Comparison of ENCODE assay signal across 1 cellular context in the genomic region with DNA sequence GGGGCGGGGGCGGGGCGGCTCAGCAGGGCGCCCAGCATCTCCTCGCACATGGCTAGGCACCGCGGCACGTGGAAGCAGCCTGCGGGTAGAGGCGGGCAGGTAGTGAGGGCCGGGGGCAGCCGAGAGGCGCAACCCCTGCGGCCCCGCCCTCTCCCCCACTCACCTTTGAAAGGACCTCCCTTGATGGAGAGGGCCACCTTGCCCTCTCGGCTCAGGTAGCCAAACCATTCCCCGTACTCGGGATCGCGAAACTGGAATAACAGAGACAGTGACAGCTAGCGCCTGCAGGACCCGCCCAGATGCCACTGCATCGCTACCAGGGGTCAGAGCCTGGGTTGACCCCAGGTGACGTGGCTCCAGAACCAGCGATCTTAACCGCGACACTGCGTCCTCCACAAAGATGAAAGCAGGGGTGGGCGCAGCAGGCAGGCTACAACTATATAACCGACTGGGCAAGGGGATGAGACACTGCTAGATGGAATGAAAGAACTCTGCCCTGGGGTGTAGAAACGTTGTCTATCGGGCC.
TF ChIP-seq lines count a peak whose summit lies in the region.

No MANE protein-coding gene starts in this region.

TF ChIP-seq in K562, 482 proteins besides CTCF, POLR2A, EP300 and RAD21 (continued from another document):
- TF ChIP-seq, protein P1, sequence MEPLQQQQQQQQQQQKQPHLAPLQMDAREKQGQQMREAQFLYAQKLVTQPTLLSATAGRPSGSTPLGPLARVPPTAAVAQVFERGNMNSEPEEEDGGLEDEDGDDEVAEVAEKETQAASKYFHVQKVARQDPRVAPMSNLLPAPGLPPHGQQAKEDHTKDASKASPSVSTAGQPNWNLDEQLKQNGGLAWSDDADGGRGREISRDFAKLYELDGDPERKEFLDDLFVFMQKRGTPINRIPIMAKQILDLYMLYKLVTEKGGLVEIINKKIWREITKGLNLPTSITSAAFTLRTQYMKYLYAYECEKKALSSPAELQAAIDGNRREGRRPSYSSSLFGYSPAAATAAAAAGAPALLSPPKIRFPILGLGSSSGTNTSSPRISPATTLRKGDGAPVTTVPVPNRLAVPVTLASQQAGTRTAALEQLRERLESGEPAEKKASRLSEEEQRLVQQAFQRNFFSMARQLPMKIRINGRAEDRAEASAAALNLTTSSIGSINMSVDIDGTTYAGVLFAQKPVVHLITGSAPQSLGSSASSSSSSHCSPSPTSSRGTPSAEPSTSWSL (CRISPR knock-in tag; IDR thresholded peaks at IDR 0.05; ENCODE audit: borderline replicate concordance) = no peak
- TF ChIP-seq ESRRA (IDR thresholded peaks at IDR 0.05; ENCODE audit: borderline replicate concordance, low read depth) = no peak
- peak; percentile 16; the same call in 1 of the 2 replicates for TF ChIP-seq CTBP1 (IDR thresholded peaks at IDR 0.05; ENCODE audit: borderline replicate concordance)
- TF ChIP-seq ZNF212 (CRISPR knock-in tag; IDR thresholded peaks at IDR 0.05) = no peak
- TF ChIP-seq RB1 (IDR thresholded peaks at IDR 0.05; ENCODE audit: low read depth) = 0 out of 2 replicates have a peak, but pooled peaks have one; percentile 9
- TF ChIP-seq KDM4B (IDR thresholded peaks at IDR 0.05; ENCODE audit: borderline replicate concordance in 2 of 2, low read depth in 1 of 2) = no peak
- peak; percentile 44 for TF ChIP-seq NR2C1 (IDR thresholded peaks at IDR 0.05)
- TF ChIP-seq NR2C1 (tag; IDR thresholded peaks at IDR 0.05) = 0 out of 2 replicates have a peak, but pooled peaks have one; percentile 17
- TF ChIP-seq, protein P2, sequence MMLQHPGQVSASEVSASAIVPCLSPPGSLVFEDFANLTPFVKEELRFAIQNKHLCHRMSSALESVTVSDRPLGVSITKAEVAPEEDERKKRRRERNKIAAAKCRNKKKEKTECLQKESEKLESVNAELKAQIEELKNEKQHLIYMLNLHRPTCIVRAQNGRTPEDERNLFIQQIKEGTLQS (IDR thresholded peaks at IDR 0.05) = no peak
- TF ChIP-seq, protein P2 (CRISPR knock-in tag; conservative IDR thresholded peaks at IDR 0.05) = no peak
- TF ChIP-seq HNRNPL (IDR thresholded peaks at IDR 0.05; ENCODE audit: low read depth, low read length) = no peak
- TF ChIP-seq ZNF431 (CRISPR knock-in tag; IDR thresholded peaks at IDR 0.05) = no peak
- TF ChIP-seq TARDBP (IDR thresholded peaks at IDR 0.05) = no peak
- peak; percentile 4 for TF ChIP-seq CCNT2 (IDR thresholded peaks at IDR 0.05; ENCODE audit: borderline replicate concordance, extremely low read depth, insufficient read length, low read depth, low read length)
- no peak for TF ChIP-seq PTBP1 (IDR thresholded peaks at IDR 0.05; ENCODE audit: low read depth, low read length)
- TF ChIP-seq ZNF586 (CRISPR knock-in tag; conservative IDR thresholded peaks at IDR 0.05) = no peak
- TF ChIP-seq, protein P3, sequence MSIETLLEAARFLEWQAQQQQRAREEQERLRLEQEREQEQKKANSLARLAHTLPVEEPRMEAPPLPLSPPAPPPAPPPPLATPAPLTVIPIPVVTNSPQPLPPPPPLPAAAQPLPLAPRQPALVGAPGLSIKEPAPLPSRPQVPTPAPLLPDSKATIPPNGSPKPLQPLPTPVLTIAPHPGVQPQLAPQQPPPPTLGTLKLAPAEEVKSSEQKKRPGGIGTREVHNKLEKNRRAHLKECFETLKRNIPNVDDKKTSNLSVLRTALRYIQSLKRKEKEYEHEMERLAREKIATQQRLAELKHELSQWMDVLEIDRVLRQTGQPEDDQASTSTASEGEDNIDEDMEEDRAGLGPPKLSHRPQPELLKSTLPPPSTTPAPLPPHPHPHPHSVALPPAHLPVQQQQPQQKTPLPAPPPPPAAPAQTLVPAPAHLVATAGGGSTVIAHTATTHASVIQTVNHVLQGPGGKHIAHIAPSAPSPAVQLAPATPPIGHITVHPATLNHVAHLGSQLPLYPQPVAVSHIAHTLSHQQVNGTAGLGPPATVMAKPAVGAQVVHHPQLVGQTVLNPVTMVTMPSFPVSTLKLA (conservative IDR thresholded peaks at IDR 0.05) = peak; percentile 55 to 77; a peak in 3 of 4 replicates
- TF ChIP-seq MTA1 (IDR thresholded peaks at IDR 0.05; ENCODE audit: borderline replicate concordance) = no peak
- no peak for TF ChIP-seq NCOA4 (IDR thresholded peaks at IDR 0.05; ENCODE audit: partially characterized antibody)
- TF ChIP-seq NRF1 (conservative IDR thresholded peaks at IDR 0.05 in 1 of 2, IDR thresholded peaks at IDR 0.05 in 1 of 2) = no peak
- TF ChIP-seq CREM (IDR thresholded peaks at IDR 0.05; ENCODE audit: low read depth) = 0 out of 2 replicates have a peak, but pooled peaks have one; percentile 21
